1 cellular context compared by ENCODE assay signal in the genomic region with DNA sequence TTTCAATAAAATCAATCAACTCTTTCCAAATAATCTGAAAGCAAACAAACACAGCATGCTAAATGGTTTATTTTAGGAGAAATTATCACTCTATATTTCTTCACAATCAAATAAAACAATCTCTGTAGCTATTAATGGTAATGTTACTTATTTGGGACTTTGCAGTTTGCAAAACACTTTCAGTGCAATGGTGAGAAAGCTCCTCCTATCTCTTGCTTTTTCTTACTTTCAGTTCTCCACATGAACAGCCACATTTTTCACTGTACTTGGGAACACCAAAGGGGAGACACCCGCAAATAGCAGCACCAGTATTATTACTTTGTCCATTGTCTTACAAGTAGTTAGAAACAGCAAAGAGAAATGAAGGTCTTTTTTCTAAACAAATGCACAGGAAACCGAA.
TF ChIP-seq lines count a peak whose summit lies in the region.

No MANE protein-coding gene starts in this region.

TF ChIP-seq in IMR-90, 13 proteins besides CTCF, POLR2A, EP300 and RAD21 (continued from another document):
- TF ChIP-seq, protein P1, sequence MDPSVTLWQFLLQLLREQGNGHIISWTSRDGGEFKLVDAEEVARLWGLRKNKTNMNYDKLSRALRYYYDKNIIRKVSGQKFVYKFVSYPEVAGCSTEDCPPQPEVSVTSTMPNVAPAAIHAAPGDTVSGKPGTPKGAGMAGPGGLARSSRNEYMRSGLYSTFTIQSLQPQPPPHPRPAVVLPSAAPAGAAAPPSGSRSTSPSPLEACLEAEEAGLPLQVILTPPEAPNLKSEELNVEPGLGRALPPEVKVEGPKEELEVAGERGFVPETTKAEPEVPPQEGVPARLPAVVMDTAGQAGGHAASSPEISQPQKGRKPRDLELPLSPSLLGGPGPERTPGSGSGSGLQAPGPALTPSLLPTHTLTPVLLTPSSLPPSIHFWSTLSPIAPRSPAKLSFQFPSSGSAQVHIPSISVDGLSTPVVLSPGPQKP (IDR thresholded peaks at IDR 0.05; ENCODE audit: borderline replicate concordance, low read depth, low read length), result no peak
